8 cellular contexts compared by ENCODE assay signal in genomic region chr1:16860048-16860447, GRCh38. TPM values are rescaled to one million over a fixed set of nuclear protein-coding genes. Genes with fewer than 3 reads are reported as not detected.
DNase-seq lines count a peak whose midpoint lies in the region; ATAC-seq and TF ChIP-seq lines count a peak whose summit lies in the region.
"Not testable (repeated sequence)": the region's sequence is repeated elsewhere in the genome, so short reads cannot be mapped to it uniquely, and the experiment has no call there.
"Had no signal": no experiment of that assay in that cellular context is flagged by ENCODE, and none has a peak within 500 bp of the region (broad histone marks: within the 10 kb centered on the region; RNA-seq: fewer than 3 reads in every experiment).

No MANE protein-coding gene starts in this region.

- 60% methylated on average over 2 of the region's 9 CpGs for WGBS in mesenchymal stem cell

- DNase-seq in EH (ENCODE audit: low read depth), result peak; percentile 8
- peak; percentile 35 for DNase-seq in HFFc6
- DNase-seq in NCI-H69 (lab: John Stamatoyannopoulos, UW), result peak; percentile 33
- DNase-seq in WTC11 (ENCODE audit: low spot score), result not testable (repeated sequence)
- DNase-seq in choroid plexus epithelial cell (ENCODE audit: low read depth), result peak; percentile 47
- DNase-seq in fibroblast of pulmonary artery (ENCODE audit: low read depth), result peak; percentile 28
- peak; percentile 40 for DNase-seq in mesenchymal stem cell

- not testable (repeated sequence) for H2AFZ ChIP-seq in mesenchymal stem cell (ENCODE audit: low read depth, low read length)

- not testable (repeated sequence) for H3K9ac ChIP-seq in mesenchymal stem cell (ENCODE audit: low read length)

- TF ChIP-seq CTCF in HFFc6 (IDR thresholded peaks at IDR 0.05); WTC11 (IDR thresholded peaks at IDR 0.05); choroid plexus epithelial cell (conservative IDR thresholded peaks at IDR 0.05; ENCODE audit: low read depth, low read length); fibroblast of pulmonary artery (IDR thresholded peaks at IDR 0.05; ENCODE audit: low read length, missing control alignments): not testable (repeated sequence)

- H3K4ac ChIP-seq in mesenchymal stem cell (ENCODE audit: low read depth in 1 of 2, low read length in 2 of 2), result not testable (repeated sequence)

- H3K4me3 Mint-ChIP-seq in HFFc6, result not testable (repeated sequence)
- peak overlapping the region; percentile 63 for H3K4me3 Mint-ChIP-seq in WTC11

- H3K4me1 ChIP-seq in mesenchymal stem cell (ENCODE audit: control insufficient read depth, insufficient read depth, low read depth, low read length), result not testable (repeated sequence)

- H2BK12ac ChIP-seq in mesenchymal stem cell (ENCODE audit: low read length in 2 of 2), result not testable (repeated sequence)

- H3K27me3 Mint-ChIP-seq in HFFc6 (ENCODE audit: insufficient read depth); WTC11 (ENCODE audit: low read depth): not testable (repeated sequence)

- POLR2A ChIA-PET in WTC11 (lab: Charles Lee), result not testable (repeated sequence)

- not testable (repeated sequence) for H3K27ac ChIP-seq in mesenchymal stem cell (ENCODE audit: low read length, poor library complexity, severe bottlenecking)

- not testable (repeated sequence) for H4K91ac ChIP-seq in mesenchymal stem cell (ENCODE audit: low read length)

- H3K36me3 ChIP-seq in mesenchymal stem cell (ENCODE audit: control insufficient read depth in 1 of 2, insufficient read depth in 2 of 2, low read depth in 1 of 2, low read length in 2 of 2), result not testable (repeated sequence)

- H3K9me3 Mint-ChIP-seq in HFFc6, WTC11: not testable (repeated sequence)

- H3K36me3 Mint-ChIP-seq in HFFc6 (ENCODE audit: low read depth); WTC11: not testable (repeated sequence)

- not testable (repeated sequence) for H3K27me3 ChIP-seq in mesenchymal stem cell (ENCODE audit: control insufficient read depth in 1 of 2, insufficient read depth in 1 of 2, low read length in 2 of 2)

- not testable (repeated sequence) for H2BK120ac ChIP-seq in mesenchymal stem cell (ENCODE audit: low read depth, low read length)

- H3K79me1 ChIP-seq in mesenchymal stem cell (replicated peaks; ENCODE audit: low read length, poor library complexity, severe bottlenecking), result not testable (repeated sequence)

- not testable (repeated sequence) for H2BK15ac ChIP-seq in mesenchymal stem cell (ENCODE audit: low read depth, poor library complexity, severe bottlenecking)

- CTCF ChIA-PET in WTC11 (lab: Charles Lee), result not testable (repeated sequence)

- H2BK5ac ChIP-seq in mesenchymal stem cell (ENCODE audit: low read depth, low read length, poor library complexity, severe bottlenecking), result not testable (repeated sequence)

- H3K4me2 ChIP-seq in mesenchymal stem cell (ENCODE audit: low read length, poor library complexity, severe bottlenecking), result not testable (repeated sequence)

- H4K8ac ChIP-seq in mesenchymal stem cell (ENCODE audit: low read length), result not testable (repeated sequence)

- not testable (repeated sequence) for ATAC-seq in WTC11

- not testable (repeated sequence) for H3K14ac ChIP-seq in mesenchymal stem cell (ENCODE audit: low read length in 2 of 2)

- H3K9me3 ChIP-seq in mesenchymal stem cell (ENCODE audit: control insufficient read depth, low read length), result not testable (repeated sequence)

- not testable (repeated sequence) for H2AK5ac ChIP-seq in mesenchymal stem cell (ENCODE audit: low read length, severe bottlenecking)

- H3K4me3 ChIP-seq in choroid plexus epithelial cell (ENCODE audit: low read depth, low read length); fibroblast of pulmonary artery (replicated peaks; ENCODE audit: low read depth, low read length); mesenchymal stem cell (ENCODE audit: insufficient read depth in 1 of 2, low read depth in 1 of 2, low read length in 2 of 2): not testable (repeated sequence)

- H3K18ac ChIP-seq in mesenchymal stem cell (ENCODE audit: low read depth in 1 of 2, low read length in 2 of 2), result not testable (repeated sequence)

- not testable (repeated sequence) for H3K23ac ChIP-seq in mesenchymal stem cell (ENCODE audit: low read length in 2 of 2)

- H3K4me1 Mint-ChIP-seq in HFFc6 (ENCODE audit: low read depth); WTC11: not testable (repeated sequence)

- not testable (repeated sequence) for H3K27ac Mint-ChIP-seq in HFFc6, WTC11

RNA-seq across cellular contexts. Expression of gene RNU1-2, which starts 35.7 kb away (rescaled TPM):
- total RNA-seq in HFFc6 (2021; fragmentation: NEBNext Ultra II Directional; extraction: Animal tissue kit (Norgen Biotek cat#: 25700)), result 1,000 to 10,000 TPM; 1,191 to 2,394 (median 1,819) TPM
- 1,028 to 1,267 TPM (median 1,197 TPM) in 3 replicates for total RNA-seq in WTC11 (2021)
- not detected for polyA plus RNA-seq in mesenchymal stem cell (2013, experiment 1 of 2)
- not detected for polyA plus RNA-seq in mesenchymal stem cell (2013, experiment 2 of 2)
- polyA plus RNA-seq: IgD-negative memory B cell had no signal
